ENCODE assay signal across 2 cellular contexts in genomic region chr22:18091916-18092526, GRCh38.
TF ChIP-seq lines count a peak whose summit lies in the region.

No MANE protein-coding gene starts in this region.

TF ChIP-seq in SK-N-SH treated with all-trans-retinoic acid at 6 μM for 48 hours, 23 proteins besides CTCF, POLR2A, EP300 and RAD21 (continued from another document):
- TF ChIP-seq POU6F1 (CRISPR knock-in tag; IDR thresholded peaks at IDR 0.05; ENCODE audit: borderline replicate concordance, low read depth) (no peak), PPARA (CRISPR knock-in tag; IDR thresholded peaks at IDR 0.05; ENCODE audit: borderline replicate concordance) (no peak), ARNTL (CRISPR knock-in tag; IDR thresholded peaks at IDR 0.05; ENCODE audit: borderline replicate concordance, low read depth) (no peak)

TF ChIP-seq in SK-N-SH, 30 proteins besides CTCF, POLR2A, EP300 and RAD21 (continued from another document):
- TF ChIP-seq TCF12 (IDR thresholded peaks at IDR 0.05) (no peak), REST (IDR thresholded peaks at IDR 0.05; ENCODE audit: low read depth, low read length) (no peak), SMC3 (IDR thresholded peaks at IDR 0.05; ENCODE audit: low read depth, low read length) (no peak), NRF1 (IDR thresholded peaks at IDR 0.05; ENCODE audit: low read depth, low read length) (no peak), CHD2 (IDR thresholded peaks at IDR 0.05; ENCODE audit: low read length, partially characterized antibody) (no peak), GATA2 (CRISPR knock-in tag; IDR thresholded peaks at IDR 0.05) (no peak), SIN3A (IDR thresholded peaks at IDR 0.05; ENCODE audit: borderline replicate concordance, low read depth, low read length) (no peak)
